8 cellular contexts compared by ENCODE assay signal in the genomic region with DNA sequence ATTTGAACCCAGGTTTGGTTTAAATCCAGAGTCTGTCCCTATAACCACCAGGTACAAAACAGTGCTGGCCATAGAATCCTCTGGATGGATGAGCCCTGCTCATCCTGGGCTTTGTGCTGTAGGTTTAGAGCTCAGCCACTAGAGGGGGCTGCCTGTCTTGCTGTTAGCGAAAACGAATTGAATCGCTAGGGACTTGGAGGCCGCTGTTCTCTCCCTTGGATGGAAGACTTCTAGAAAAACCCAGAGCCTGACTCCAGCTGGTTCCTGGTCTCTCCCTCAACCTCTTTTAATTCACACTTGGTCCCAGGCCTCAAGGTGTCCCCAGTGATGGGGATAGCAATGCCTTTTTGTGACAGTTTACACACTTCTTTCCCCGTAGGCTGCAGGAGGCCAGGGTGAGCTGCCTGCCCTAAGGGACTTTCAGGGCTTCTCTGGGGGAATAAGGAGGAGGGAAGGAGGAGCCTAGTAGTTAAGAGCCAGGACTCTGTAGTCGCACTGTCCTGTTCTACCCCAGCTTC. TPM values are rescaled to one million over a fixed set of nuclear protein-coding genes. Genes with fewer than 3 reads are reported as not detected.
DNase-seq lines count a peak whose midpoint lies in the region; ATAC-seq, FAIRE-seq and TF ChIP-seq lines count a peak whose summit lies in the region.

No MANE protein-coding gene starts in this region.

- peak; percentile 37 for FAIRE-seq in RCC 7860 (lab: Jason Lieb, UNC)

- peak; percentile 73 for ATAC-seq in GM19467 (IDR thresholded peaks at IDR 0.05; ENCODE audit: unreplicated experiment)

- H3K4me3 ChIP-seq in Jurkat, Clone E6-1 (ENCODE audit: low read length), result no peak overlapping the region

- no peaks in the 10 kb centered on the region for H3K9me3 Mint-ChIP-seq in Calu3 (ENCODE audit: low read depth, unreplicated experiment)
- H3K9me3 Mint-ChIP-seq in activated naive CD4-positive, alpha-beta T cell treated with anti-CD3 and anti-CD28 coated beads for 36 hours, result no peaks in the 10 kb centered on the region
- peaks cover 14% of the 10 kb centered on the region for H3K9me3 Mint-ChIP-seq in progenitor cell of endocrine pancreas (ENCODE audit: low read depth)

- CTCF ChIA-PET in Calu3 (lab: Charles Lee), result interaction anchor here (0.7 to 1.5 kb wide), 6 partner anchors 19 to 647 kb away, joined by 3 to 39 read pairs (median 4); no protein-coding TSS in a partner anchor
- CTCF ChIA-PET in activated naive CD4-positive, alpha-beta T cell treated with anti-CD3 and anti-CD28 coated beads for 36 hours (lab: Charles Lee), result interaction anchor here (0.7 to 1.6 kb wide), 13 partner anchors 9 to 646 kb away, joined by 3 to 6 read pairs (median 3); a partner anchor contains a TSS

- no TSS peak for BruUV-seq in Calu3 (replicated peaks; lab: Mats Ljungman, UMichigan)

- intact Hi-C loops in Calu3 (cut with micrococcal nuclease; ENCODE audit: unreplicated experiment) (loop anchor here (1.0 to 10.0 kb wide), 3 partner anchors 38 to 550 kb away; a partner anchor contains a TSS), head of caudate nucleus (cut with DNase I) (no loop called here)
- intact Hi-C loops in activated naive CD4-positive, alpha-beta T cell treated with anti-CD3 and anti-CD28 coated beads for 36 hours (cut with micrococcal nuclease), result loop anchor here (1.0 to 10.0 kb wide), 4 partner anchors 59 to 1000 kb away; no protein-coding TSS in a partner anchor

- H3K27me3 Mint-ChIP-seq in Calu3 (ENCODE audit: unreplicated experiment) (no peaks in the 10 kb centered on the region), progenitor cell of endocrine pancreas (no peaks in the 10 kb centered on the region)
- no peaks in the 10 kb centered on the region for H3K27me3 Mint-ChIP-seq in activated naive CD4-positive, alpha-beta T cell treated with anti-CD3 and anti-CD28 coated beads for 36 hours (ENCODE audit: low read depth)

- H3K4me3 Mint-ChIP-seq in Calu3 (ENCODE audit: low read depth, unreplicated experiment) (no peak overlapping the region), progenitor cell of endocrine pancreas (ENCODE audit: low read depth) (no peak overlapping the region)
- H3K4me3 Mint-ChIP-seq in activated naive CD4-positive, alpha-beta T cell treated with anti-CD3 and anti-CD28 coated beads for 36 hours, result no peak overlapping the region

- DNase-seq in Calu3, result peak; percentile 75
- peak; percentile 36 for DNase-seq in Jurkat, Clone E6-1 (ENCODE audit: low read depth, low spot score)
- peak; percentile 66 for DNase-seq in RCC 7860 (ENCODE audit: low spot score)
- DNase-seq in activated naive CD4-positive, alpha-beta T cell treated with anti-CD3 and anti-CD28 coated beads for 36 hours, result peak; percentile 64
- DNase-seq in head of caudate nucleus, result peak; percentile 34 to 83 (median 66)
- peak; percentile 28 for DNase-seq in progenitor cell of endocrine pancreas (ENCODE audit: low spot score, unreplicated experiment)
- no peak for DNase-seq in SKM-1 treated with dmso at 0.1 percent for 144 hours (lab: John Stamatoyannopoulos, UW; ENCODE audit: unreplicated experiment)

- H3K27ac Mint-ChIP-seq in Calu3 (ENCODE audit: unreplicated experiment) (no peak overlapping the region), progenitor cell of endocrine pancreas (no peak overlapping the region)
- H3K27ac Mint-ChIP-seq in activated naive CD4-positive, alpha-beta T cell treated with anti-CD3 and anti-CD28 coated beads for 36 hours, result no peak overlapping the region

- TF ChIP-seq CTCF in Calu3 (IDR thresholded peaks at IDR 0.05; ENCODE audit: unreplicated experiment) (peak; percentile 74), progenitor cell of endocrine pancreas (IDR thresholded peaks at IDR 0.05; ENCODE audit: unreplicated experiment) (peak; percentile 75)

- H3K36me3 Mint-ChIP-seq in Calu3 (ENCODE audit: insufficient read depth, unreplicated experiment) (peaks cover 4% of the 10 kb centered on the region), progenitor cell of endocrine pancreas (ENCODE audit: insufficient read depth) (no peaks in the 10 kb centered on the region)
- no peaks in the 10 kb centered on the region for H3K36me3 Mint-ChIP-seq in activated naive CD4-positive, alpha-beta T cell treated with anti-CD3 and anti-CD28 coated beads for 36 hours (ENCODE audit: low read depth)

- H3K4me1 Mint-ChIP-seq in Calu3 (ENCODE audit: low read depth, unreplicated experiment), result peaks cover 46% of the 10 kb centered on the region
- H3K4me1 Mint-ChIP-seq in activated naive CD4-positive, alpha-beta T cell treated with anti-CD3 and anti-CD28 coated beads for 36 hours (ENCODE audit: low read depth), result peaks cover 5% of the 10 kb centered on the region
- peaks cover 2% of the 10 kb centered on the region for H3K4me1 Mint-ChIP-seq in progenitor cell of endocrine pancreas (ENCODE audit: low read depth)

RNA-seq across cellular contexts. Expression of a gene that starts 8.7 kb away (rescaled TPM):
- total RNA-seq in Calu3 (2022) (0.31 TPM in 1 of 2 replicates, not detected in the other), progenitor cell of endocrine pancreas (not detected in 2 replicates)
- not detected for polyA plus RNA-seq in Jurkat, Clone E6-1 (2012; ENCODE audit: insufficient read depth, insufficient read length)
- not detected for total RNA-seq in activated naive CD4-positive, alpha-beta T cell treated with anti-CD3 and anti-CD28 coated beads for 36 hours

RNA-seq across cellular contexts. Expression of a gene that starts 25.8 kb away (rescaled TPM):
- 17.6 and 24.7 TPM in 2 replicates for total RNA-seq in Calu3 (2022)
- polyA plus RNA-seq in Jurkat, Clone E6-1 (2012; ENCODE audit: insufficient read depth, insufficient read length), result not detected
- not detected for total RNA-seq in activated naive CD4-positive, alpha-beta T cell treated with anti-CD3 and anti-CD28 coated beads for 36 hours
- 1.2 and 1.6 TPM in 2 replicates for total RNA-seq in progenitor cell of endocrine pancreas
